1 cellular context compared by ENCODE assay signal in genomic region chr21:34688145-34688544, GRCh38.
TF ChIP-seq lines count a peak whose summit lies in the region.

No MANE protein-coding gene starts in this region.

TF ChIP-seq in GM23338, 12 proteins besides CTCF, POLR2A, EP300 and RAD21 (continued from another document):
- TF ChIP-seq ZNF462 (CRISPR knock-in tag; IDR thresholded peaks at IDR 0.05), result no peak
- TF ChIP-seq ZNF331 (CRISPR knock-in tag; IDR thresholded peaks at IDR 0.05; ENCODE audit: low read depth), result no peak
- no peak for TF ChIP-seq POLR2AphosphoS5 (IDR thresholded peaks at IDR 0.05; ENCODE audit: low read depth)
- no peak for TF ChIP-seq REST (IDR thresholded peaks at IDR 0.05; ENCODE audit: unreplicated experiment)
- TF ChIP-seq JUNB (IDR thresholded peaks at IDR 0.05; ENCODE audit: unreplicated experiment), result no peak
- TF ChIP-seq CREB1 (CRISPR knock-in tag; IDR thresholded peaks at IDR 0.05; ENCODE audit: low read depth), result no peak
- no peak for TF ChIP-seq ZNF114 (CRISPR knock-in tag; IDR thresholded peaks at IDR 0.05)
- TF ChIP-seq ETS1 (IDR thresholded peaks at IDR 0.05), result no peak
